8 cellular contexts compared by ENCODE assay signal in the genomic region with DNA sequence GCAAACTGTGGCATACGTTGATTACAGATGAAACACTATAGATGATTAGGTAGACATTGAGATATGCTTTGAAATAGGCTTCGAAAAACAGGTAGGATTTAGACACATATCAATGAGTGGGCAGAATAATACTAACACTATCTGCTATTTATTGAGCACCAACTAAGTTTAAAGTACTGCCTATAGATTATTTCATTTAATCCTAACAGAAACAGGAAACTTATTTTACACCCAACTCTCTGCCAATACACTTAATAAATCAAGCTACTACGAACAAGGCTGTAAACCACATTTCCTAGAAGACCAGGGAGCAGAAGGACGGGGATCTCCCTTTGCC. TPM values are rescaled to one million over a fixed set of nuclear protein-coding genes. Genes with fewer than 3 reads are reported as not detected.
A peak's percentile ranks its signal among the peaks of the same experiment; 100 is the strongest.
DNase-seq lines count a peak whose midpoint lies in the region; ATAC-seq and TF ChIP-seq lines count a peak whose summit lies in the region.

No MANE protein-coding gene starts in this region.

- no peak overlapping the region for H3K27ac ChIP-seq in DND-41 (ENCODE audit: low read length)

- H3K79me2 ChIP-seq in DND-41 (ENCODE audit: insufficient read depth, low read length), result peaks cover 47% of the 10 kb centered on the region

- H3K36me3 Mint-ChIP-seq in activated naive CD8-positive, alpha-beta T cell treated with anti-CD3 and anti-CD28 coated beads for 36 hours, result peaks cover 11% of the 10 kb centered on the region
- no peaks in the 10 kb centered on the region for H3K36me3 Mint-ChIP-seq in nephron (ENCODE audit: low read depth)

- peak overlapping the region; percentile 94 for H3K9ac ChIP-seq in DND-41 (ENCODE audit: low read depth, low read length)

- no peak for DNase-seq in DND-41
- DNase-seq in activated naive CD8-positive, alpha-beta T cell treated with anti-CD3 and anti-CD28 coated beads for 36 hours, result no peak
- DNase-seq in SHP77 (lab: John Stamatoyannopoulos, UW), result no peak

- H2AFZ ChIP-seq in DND-41 (ENCODE audit: low read depth, low read length), result peak overlapping the region; percentile 46

- peak overlapping the region; percentile 64 for H3K4me2 ChIP-seq in DND-41 (ENCODE audit: insufficient read depth, low read length)

- no peak for TF ChIP-seq CTCF in DND-41 (IDR thresholded peaks at IDR 0.05; ENCODE audit: borderline replicate concordance, extremely low read depth, low read length, poor library complexity, severe bottlenecking)
- TF ChIP-seq CTCF in nephron (IDR thresholded peaks at IDR 0.05; ENCODE audit: unreplicated experiment in 3 of 3), result no peak

- H3K36me3 ChIP-seq in DND-41 (ENCODE audit: insufficient read depth, low read length), result peaks cover 4% of the 10 kb centered on the region; the same call in 1 of the 2 replicates

- H3K9me3 ChIP-seq in DND-41 (ENCODE audit: insufficient read depth, low read length, severe bottlenecking), result no peaks in the 10 kb centered on the region

- H3K27me3 ChIP-seq in DND-41 (ENCODE audit: insufficient read depth, low read length, poor library complexity), result no peaks in the 10 kb centered on the region

- no peak for ATAC-seq in DND-41 (ENCODE audit: insufficient read depth, low read depth)
- peak; percentile 34 for ATAC-seq in HG02884 (IDR thresholded peaks at IDR 0.05; ENCODE audit: unreplicated experiment)
- ATAC-seq in HG03196 (IDR thresholded peaks at IDR 0.05; ENCODE audit: unreplicated experiment), result no peak
- ATAC-seq in HG02678 (IDR thresholded peaks at IDR 0.05; ENCODE audit: unreplicated experiment), result no peak
- no peak for ATAC-seq in HG03097 (IDR thresholded peaks at IDR 0.05; ENCODE audit: low FRiP score, unreplicated experiment)

- peak overlapping the region in 1 of 2 experiments; percentile 84; a peak in 2 of 4 replicates for H3K4me3 ChIP-seq in DND-41 (ENCODE audit: low read depth in 1 of 2, low read length in 2 of 2)

- H4K20me1 ChIP-seq in DND-41 (ENCODE audit: insufficient read depth, low read length), result peaks cover 39% of the 10 kb centered on the region; the same call in 1 of the 2 replicates

- H3K4me1 ChIP-seq in DND-41 (ENCODE audit: insufficient read depth, low read length), result peaks cover 36% of the 10 kb centered on the region

- peaks cover 3% of the 10 kb centered on the region for H3K27me3 Mint-ChIP-seq in activated naive CD8-positive, alpha-beta T cell treated with anti-CD3 and anti-CD28 coated beads for 36 hours
- H3K27me3 Mint-ChIP-seq in nephron (ENCODE audit: low read depth), result peaks cover 4% of the 10 kb centered on the region

- no peak overlapping the region for H3K27ac Mint-ChIP-seq in activated naive CD8-positive, alpha-beta T cell treated with anti-CD3 and anti-CD28 coated beads for 36 hours
- H3K27ac Mint-ChIP-seq in nephron, result no peak overlapping the region

- no peaks in the 10 kb centered on the region for H3K9me3 Mint-ChIP-seq in activated naive CD8-positive, alpha-beta T cell treated with anti-CD3 and anti-CD28 coated beads for 36 hours
- H3K9me3 Mint-ChIP-seq in nephron, result no peaks in the 10 kb centered on the region

- H3K4me3 Mint-ChIP-seq in activated naive CD8-positive, alpha-beta T cell treated with anti-CD3 and anti-CD28 coated beads for 36 hours, result peak overlapping the region; percentile 75
- peak overlapping the region; percentile 73 to 83 (median 74) for H3K4me3 Mint-ChIP-seq in nephron

- H3K4me1 Mint-ChIP-seq in activated naive CD8-positive, alpha-beta T cell treated with anti-CD3 and anti-CD28 coated beads for 36 hours, result peaks cover 22% of the 10 kb centered on the region
- peaks cover 18% of the 10 kb centered on the region for H3K4me1 Mint-ChIP-seq in nephron

RNA-seq across cellular contexts. Expression of a gene that starts 0.4 kb away (rescaled TPM):
- total RNA-seq in activated naive CD8-positive, alpha-beta T cell treated with anti-CD3 and anti-CD28 coated beads for 36 hours, result 10 to 100 TPM; 85.7 to 96.8 TPM
